19 cellular contexts compared by ENCODE assay signal in genomic region chr5:34484591-34485228, GRCh38.
DNase-seq lines count a peak whose midpoint lies in the region; ATAC-seq and TF ChIP-seq lines count a peak whose summit lies in the region.
"Had no signal": no experiment of that assay in that cellular context is flagged by ENCODE, and none has a peak within 500 bp of the region (broad histone marks: within the 10 kb centered on the region; RNA-seq: fewer than 3 reads in every experiment).

No MANE protein-coding gene starts in this region.

- TF ChIP-seq CTCF in PC-3 (conservative IDR thresholded peaks at IDR 0.05; ENCODE audit: low read depth, low read length): no peak
- no peak for TF ChIP-seq CTCF in right lobe of liver (IDR thresholded peaks at IDR 0.05)
- TF ChIP-seq CTCF in upper lobe of right lung (IDR thresholded peaks at IDR 0.05): no peak

- TF ChIP-seq POLR2A in right lobe of liver (IDR thresholded peaks at IDR 0.05): no peak

- no peaks in the 10 kb centered on the region for H3K9me3 ChIP-seq in PC-3 (ENCODE audit: low read length)
- no peaks in the 10 kb centered on the region for H3K9me3 ChIP-seq in right lobe of liver
- H3K9me3 ChIP-seq in upper lobe of right lung: no peaks in the 10 kb centered on the region
- H3K9me3 ChIP-seq: A549, prostate gland, transverse colon had no signal

- no peaks in the 10 kb centered on the region for H3K79me2 ChIP-seq in PC-3 (ENCODE audit: low read length)

- H3K9ac ChIP-seq in PC-3 (ENCODE audit: low read length): no peak overlapping the region

- H3K4me1 ChIP-seq in PC-3 (ENCODE audit: insufficient read depth, low read length) (peaks cover 52% of the 10 kb centered on the region), right lobe of liver (peaks cover 0 to 46% (median 14%) of the 10 kb centered on the region in 4 donors), upper lobe of right lung (peaks cover 15% of the 10 kb centered on the region)

- H3K27ac ChIP-seq in PC-3 (ENCODE audit: low read length) (peak overlapping the region; percentile 77), right lobe of liver (peak overlapping the region in 2 of 3 donors; percentile 62 to 69), upper lobe of right lung (peak overlapping the region; percentile 55)
- H3K27ac ChIP-seq: A549, esophagus muscularis mucosa, spleen, transverse colon had no signal

- H2AFZ ChIP-seq in PC-3 (ENCODE audit: low read length): no peak overlapping the region

- H4K20me1 ChIP-seq in PC-3 (ENCODE audit: low read length): no peaks in the 10 kb centered on the region

- CTCF ChIA-PET in PC-3 (lab: Charles Lee): interaction anchor here (0.5 to 0.7 kb wide), 2 partner anchors 37 to 233 kb away, joined by 3 to 5 read pairs; no protein-coding TSS in a partner anchor

- peak overlapping the region; percentile 35 for H3K4me2 ChIP-seq in PC-3 (ENCODE audit: low read length)
- H3K4me2 ChIP-seq: A549 had no signal

- intact Hi-C loops in PC-3 (cut with micrococcal nuclease): loop anchor here (5.0 kb wide), 3 partner anchors 268 to 518 kb away; partner anchors contain the start of gene TTC23L
- intact Hi-C loops in right lobe of liver (cut with DNase I): no loop called here
- intact Hi-C loops in upper lobe of right lung (cut with DNase I): loop anchor here (5.0 kb wide), 1 partner anchor 413 kb away; no protein-coding TSS in a partner anchor

- H3K4me3 ChIP-seq in PC-3 (ENCODE audit: low read length) (no peak overlapping the region), right lobe of liver (no peak overlapping the region), upper lobe of right lung (no peak overlapping the region)
- H3K4me3 ChIP-seq: A549, esophagus muscularis mucosa, prostate gland, spleen, transverse colon had no signal

- ATAC-seq in PC-3 (peak; percentile 38), right lobe of liver (peak in 3 of 4 donors; percentile 4 to 8 (median 5)), upper lobe of right lung (no peak), GM21515 (IDR thresholded peaks at IDR 0.05; ENCODE audit: unreplicated experiment) (no peak)
- ATAC-seq: A549; activated CD8-positive, alpha-beta T cell treated with anti-CD3 and anti-CD28 coated beads for 36 hours; naive thymus-derived CD4-positive, alpha-beta T cell; stimulated activated naive B cell treated with anti-CD40 and anti-IgM and Interleukin-4, amounts not matched to agents 10 μg/mL and 1 μg/mL and 100 μg/mL, for 72 hours; T-cell had no signal

- POLR2A ChIA-PET in PC-3 (lab: Charles Lee; ENCODE audit: unreplicated experiment): no interaction called here

- H3K27me3 ChIP-seq in PC-3 (ENCODE audit: low read length): no peaks in the 10 kb centered on the region
- H3K27me3 ChIP-seq in right lobe of liver: no peaks in the 10 kb centered on the region
- no peaks in the 10 kb centered on the region for H3K27me3 ChIP-seq in upper lobe of right lung
- H3K27me3 ChIP-seq: esophagus muscularis mucosa, transverse colon had no signal

- peaks cover 9% of the 10 kb centered on the region for H3F3A ChIP-seq in PC-3 (ENCODE audit: low read length, unreplicated experiment)

- no TSS peak for BruUV-seq in PC-3 (replicated peaks; lab: Mats Ljungman, UMichigan)

- H3K9me2 ChIP-seq in PC-3 (replicated peaks; ENCODE audit: low read length): no peaks in the 10 kb centered on the region

- no peaks in the 10 kb centered on the region for H3K36me3 ChIP-seq in PC-3 (ENCODE audit: low read depth, low read length)
- H3K36me3 ChIP-seq in right lobe of liver: no peaks in the 10 kb centered on the region
- H3K36me3 ChIP-seq in upper lobe of right lung: no peaks in the 10 kb centered on the region
- H3K36me3 ChIP-seq: esophagus muscularis mucosa, prostate gland, spleen, transverse colon had no signal

- 21% methylated on average over 2 of the region's 5 CpGs for WGBS in right lobe of liver (ENCODE audit: insufficient coverage, low coverage, low lambda C conversion rate, missing lambda C conversion rate)

- DNase-seq in NCI-H2227 (lab: John Stamatoyannopoulos, UW; ENCODE audit: unreplicated experiment): peak; percentile 24
- no peak for DNase-seq in NCI-H2227 treated with DMSO at 0.1 percent for 48 hours (lab: John Stamatoyannopoulos, UW)
- peak; percentile 83 for DNase-seq in PC-3
- no peak for DNase-seq in right lobe of liver
- DNase-seq in upper lobe of right lung: no peak
- no peak for DNase-seq in HPDE6-E6E7 (ENCODE audit: extremely low spot score)
- no peak for DNase-seq in HT-29 (ENCODE audit: low spot score)
- DNase-seq: activated CD8-positive, alpha-beta T cell treated with anti-CD3 and anti-CD28 coated beads for 36 hours; glutamatergic neuron; naive thymus-derived CD4-positive, alpha-beta T cell; NK-92 treated with Interleukin-12 subunit alpha and Interleukin-12 subunit beta, amount 100 ng/mL, for 24 hours; spleen; stimulated activated naive B cell treated with anti-CD40 and anti-IgM and Interleukin-4, amounts not matched to agents 10 μg/mL and 1 μg/mL and 100 μg/mL, for 72 hours; T-cell; transverse colon had no signal

Comparison
In these comparisons a context has a peak if more than half of its experiments do, and no peak if none do; other contexts are left out.
1. DNase-seq: peak in NCI-H2227 (single experiment) and PC-3 (single experiment); none in NCI-H2227 treated with DMSO at 0.1 percent for 48 hours (single experiment), right lobe of liver (0 of 3), upper lobe of right lung (single experiment), HPDE6-E6E7 (single experiment) and HT-29 (single experiment).
2. ATAC-seq: peak in PC-3 (single experiment) and right lobe of liver (3 of 4); none in upper lobe of right lung (single experiment) and GM21515 (single experiment).
3. intact Hi-C loops: an anchor here in PC-3 (5.0 kb wide) and upper lobe of right lung (5.0 kb wide); none called in right lobe of liver.
4. Peak in every context shown above with its lines, with median percentiles within 50 percentile points of each other: H3K27ac ChIP-seq.